12 cellular contexts compared by ENCODE assay signal in the genomic region with DNA sequence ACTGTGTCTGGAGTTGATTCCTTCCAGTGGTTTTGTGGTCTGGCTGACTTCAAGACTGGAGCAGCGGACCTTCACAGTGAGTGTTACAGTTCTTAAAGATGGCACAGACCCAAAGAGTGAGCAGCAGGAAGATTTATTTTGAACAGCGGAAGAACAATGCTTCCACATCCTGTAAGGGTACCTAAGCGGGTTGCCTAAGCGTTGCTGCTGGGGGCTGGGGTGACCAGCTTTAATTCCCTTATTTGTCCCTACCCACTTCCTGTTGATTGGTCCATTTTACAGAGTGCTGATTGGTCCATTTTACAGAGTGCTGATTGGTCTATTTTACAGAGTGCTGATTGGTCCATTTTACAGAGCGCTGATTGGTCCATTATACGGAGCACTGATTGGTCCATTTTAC. TPM values are rescaled to one million over a fixed set of nuclear protein-coding genes. Genes with fewer than 3 reads are reported as not detected.
A peak's percentile ranks its signal among the peaks of the same experiment; 100 is the strongest.
DNase-seq lines count a peak whose midpoint lies in the region; ATAC-seq and TF ChIP-seq lines count a peak whose summit lies in the region.
"Had no signal": no experiment of that assay in that cellular context is flagged by ENCODE, and none has a peak within 500 bp of the region (broad histone marks: within the 10 kb centered on the region; RNA-seq: fewer than 3 reads in every experiment).

No MANE protein-coding gene starts in this region.

- no peaks in the 10 kb centered on the region for H3K9me1 ChIP-seq in IMR-90 (ENCODE audit: insufficient read depth, low read length)

- ATAC-seq in IMR-90 (ENCODE audit: low read depth) (no peak), left lobe of liver (peak; percentile 12), GM21723 (IDR thresholded peaks at IDR 0.05; ENCODE audit: unreplicated experiment) (no peak), HG03342 (IDR thresholded peaks at IDR 0.05; ENCODE audit: unreplicated experiment) (no peak), HG02840 (IDR thresholded peaks at IDR 0.05; ENCODE audit: low FRiP score, unreplicated experiment) (no peak)

- no peak overlapping the region for H3K4me3 Mint-ChIP-seq in MCF 10A (ENCODE audit: unreplicated experiment)

- TF ChIP-seq RAD21 in IMR-90 (IDR thresholded peaks at IDR 0.05; ENCODE audit: low read length) = no peak

- H3K9ac ChIP-seq in IMR-90 (ENCODE audit: low read depth, low read length) = no peak overlapping the region

- 50% methylated on average over 1 of the region's 6 CpGs; no CpG with 5 or more reads in 1 of the 2 experiments for WGBS in IMR-90 (ENCODE audit: extremely low coverage in 2 of 2, insufficient read length in 1 of 2), 2 experiments

- H2AFZ ChIP-seq in IMR-90 (replicated peaks; ENCODE audit: low read length, poor library complexity) = peak overlapping the region; percentile 51

- dilution Hi-C loops in IMR-90 (cut with HindIII; ENCODE audit: low sequenced_read_pairs, unreplicated experiment) = no loop called here

- no peak overlapping the region for H4K8ac ChIP-seq in IMR-90 (ENCODE audit: low read depth in 2 of 2, low read length in 2 of 2)

- peaks cover 20% of the 10 kb centered on the region for H3K27me3 ChIP-seq in IMR-90 (ENCODE audit: control insufficient read depth, insufficient read depth, low read length)

- no peak for TF ChIP-seq POLR2A in IMR-90 (IDR thresholded peaks at IDR 0.05; ENCODE audit: low read depth, low read length)

- H2BK15ac ChIP-seq in IMR-90 (ENCODE audit: low read depth, low read length) = no peak overlapping the region

- no peak overlapping the region for H3K4ac ChIP-seq in IMR-90 (ENCODE audit: low read depth, low read length)

- no peaks in the 10 kb centered on the region for H3K27me3 Mint-ChIP-seq in MCF 10A (ENCODE audit: insufficient read depth, unreplicated experiment)

- H3K9me3 ChIP-seq in IMR-90 (ENCODE audit: control insufficient read depth, insufficient read depth, low read length) = no peaks in the 10 kb centered on the region
- H3K9me3 ChIP-seq: HAP-1 had no signal

- no peak overlapping the region for H4K5ac ChIP-seq in IMR-90 (ENCODE audit: low read depth, low read length)

- peaks cover 7% of the 10 kb centered on the region for H3K36me3 Mint-ChIP-seq in MCF 10A (ENCODE audit: insufficient read depth, unreplicated experiment)

- no peak overlapping the region for H3K23ac ChIP-seq in IMR-90 (ENCODE audit: low read depth, low read length)

- no peak overlapping the region for H2BK5ac ChIP-seq in IMR-90 (ENCODE audit: low read depth, low read length, poor library complexity, severe bottlenecking)

- in situ Hi-C loops in IMR-90 (cut with MboI; ENCODE audit: low sequenced_read_pairs) = no loop called here

- no peak overlapping the region for H3K27ac ChIP-seq in IMR-90 (ENCODE audit: insufficient read depth, low read length)

- no peak overlapping the region for H3K14ac ChIP-seq in IMR-90 (replicated peaks; ENCODE audit: low read depth, low read length)

- no peaks in the 10 kb centered on the region for H4K20me1 ChIP-seq in IMR-90 (ENCODE audit: insufficient read depth, low read length)

- no peak overlapping the region for H3K4me2 ChIP-seq in IMR-90 (ENCODE audit: low read depth, low read length)

- intact Hi-C loops in IMR-90 (cut with micrococcal nuclease) = no loop called here
- intact Hi-C loops in MCF 10A (cut with micrococcal nuclease) = no loop called here

- CTCF ChIA-PET in IMR-90 (lab: Yijun Ruan, JAX) = no interaction called here
- CTCF ChIA-PET in MCF 10A (lab: Yijun Ruan, JAX) = interaction anchor here (0.6 to 1.5 kb wide), 7 partner anchors 12 to 48 kb away, joined by 3 to 9 read pairs (median 4); no protein-coding TSS in a partner anchor

- H2AK9ac ChIP-seq in IMR-90 (replicated peaks; ENCODE audit: low read depth, low read length, poor library complexity) = no peak overlapping the region

- DNase-seq in AG10803 (ENCODE audit: low read depth) (peak; percentile 93), IMR-90 (peak; percentile 47), MCF 10A (ENCODE audit: unreplicated experiment) (peak; percentile 24), left lobe of liver (ENCODE audit: low spot score) (no peak), middle frontal gyrus (ENCODE audit: extremely low spot score, low spot score) (no peak)
- DNase-seq: NCI-H187 treated with DMSO at 0.1 percent for 48 hours, SHP77 treated with DMSO at 0.1 percent for 48 hours had no signal

- no peak overlapping the region for H4K91ac ChIP-seq in IMR-90 (ENCODE audit: insufficient read depth, low read depth, low read length)

- POLR2A ChIA-PET in IMR-90 (lab: Charles Lee; ENCODE audit: unreplicated experiment) (no interaction called here), MCF 10A (lab: Yijun Ruan, JAX) (interaction anchor here (0.7 to 1.6 kb wide), 4 partner anchors 11 to 127 kb away, joined by 3 read pairs; no protein-coding TSS in a partner anchor)

- TF ChIP-seq CTCF in AG10803 (conservative IDR thresholded peaks at IDR 0.05; ENCODE audit: low read length) = no peak
- TF ChIP-seq CTCF in IMR-90 (conservative IDR thresholded peaks at IDR 0.05; ENCODE audit: low read depth, low read length) = no peak
- no peak for TF ChIP-seq CTCF in MCF 10A (IDR thresholded peaks at IDR 0.05; ENCODE audit: unreplicated experiment)

- no peaks in the 10 kb centered on the region for H3K36me3 ChIP-seq in IMR-90 (ENCODE audit: control insufficient read depth, insufficient read depth, low read length)
- H3K36me3 ChIP-seq: HAP-1 had no signal

- peaks cover 8% of the 10 kb centered on the region for H3K9me3 Mint-ChIP-seq in MCF 10A (ENCODE audit: unreplicated experiment)

- H3K4me3 ChIP-seq in AG10803 (ENCODE audit: low read length) (no peak overlapping the region), IMR-90 (ENCODE audit: insufficient read depth, low read depth, low read length) (no peak overlapping the region)
- H3K4me3 ChIP-seq: HAP-1 had no signal

- no peak overlapping the region for H3K18ac ChIP-seq in IMR-90 (ENCODE audit: low read depth, low read length)

- H2BK20ac ChIP-seq in IMR-90 (ENCODE audit: low read depth, low read length) = no peak overlapping the region

- peaks cover 18% of the 10 kb centered on the region for H3K4me1 Mint-ChIP-seq in MCF 10A (ENCODE audit: insufficient read depth, unreplicated experiment)

- H2BK120ac ChIP-seq in IMR-90 (ENCODE audit: low read depth, low read length) = no peak overlapping the region

- H3K4me1 ChIP-seq in IMR-90 (ENCODE audit: control insufficient read depth, insufficient read depth, low read length) = peaks cover 5% of the 10 kb centered on the region
- H3K4me1 ChIP-seq: HAP-1 had no signal

- H2AK5ac ChIP-seq in IMR-90 (ENCODE audit: low read depth, low read length) = no peak overlapping the region

- H3K56ac ChIP-seq in IMR-90 (ENCODE audit: extremely low read depth, insufficient read depth, low read length) = no peak overlapping the region

- no peaks in the 10 kb centered on the region for H3K79me1 ChIP-seq in IMR-90 (ENCODE audit: low read depth in 1 of 2, low read length in 2 of 2)

- BruUV-seq in IMR-90 (replicated peaks; lab: Mats Ljungman, UMichigan) (no TSS peak), MCF 10A (replicated peaks; lab: Mats Ljungman, UMichigan) (no TSS peak)

- peak overlapping the region; percentile 77 for H3K27ac Mint-ChIP-seq in MCF 10A (ENCODE audit: low read depth, unreplicated experiment)

TF ChIP-seq in IMR-90, 13 proteins besides CTCF, POLR2A, EP300 and RAD21:
- TF ChIP-seq MAZ (IDR thresholded peaks at IDR 0.05; ENCODE audit: borderline replicate concordance, low read depth, low read length) (no peak), RCOR1 (IDR thresholded peaks at IDR 0.05; ENCODE audit: insufficient replicate concordance, low read length) (no peak)

RNA-seq across cellular contexts. Expression of gene AKR1B15, which starts 13.2 kb away (rescaled TPM):
- total RNA-seq in IMR-90 (2012; rRNA removed) (not detected in 2 replicates), MCF 10A (2022) (not detected in 2 replicates), left lobe of liver (not detected)
- not detected in 2 replicates for polyA plus RNA-seq in IMR-90 (2012; rRNA removed)
- not detected in 2 replicates for polyA plus RNA-seq in IMR-90 (2012; cell fraction: cytosol; rRNA removed)
- polyA plus RNA-seq in IMR-90 (2012; cell fraction: nucleus; rRNA removed; ENCODE audit: low replicate concordance) = not detected in 2 replicates
- total RNA-seq: pulmonary artery endothelial cell had no signal

RNA-seq across cellular contexts. Expression of gene AKR1B10, which starts 34.8 kb away (rescaled TPM):
- 0.28 and 0.54 TPM in 2 replicates for total RNA-seq in IMR-90 (2012; rRNA removed)
- 0.32 and 0.49 TPM in 2 replicates for polyA plus RNA-seq in IMR-90 (2012; rRNA removed)
- polyA plus RNA-seq in IMR-90 (2012; cell fraction: cytosol; rRNA removed) = 0.22 and 0.48 TPM in 2 replicates
- 0.15 and 0.48 TPM in 2 replicates for polyA plus RNA-seq in IMR-90 (2012; cell fraction: nucleus; rRNA removed; ENCODE audit: low replicate concordance)
- total RNA-seq in MCF 10A (2022) = 0.42 and 0.49 TPM in 2 replicates
- 3.7 TPM for total RNA-seq in left lobe of liver

Comparison
In these comparisons a context has a peak if more than half of its experiments do, and no peak if none do; other contexts are left out.
1. DNase-seq: peak in AG10803 (single experiment), IMR-90 (single experiment) and MCF 10A (single experiment); none in left lobe of liver (single experiment) and middle frontal gyrus (single experiment).